Comparison of ENCODE assay signal across 1 cellular context in the genomic region with DNA sequence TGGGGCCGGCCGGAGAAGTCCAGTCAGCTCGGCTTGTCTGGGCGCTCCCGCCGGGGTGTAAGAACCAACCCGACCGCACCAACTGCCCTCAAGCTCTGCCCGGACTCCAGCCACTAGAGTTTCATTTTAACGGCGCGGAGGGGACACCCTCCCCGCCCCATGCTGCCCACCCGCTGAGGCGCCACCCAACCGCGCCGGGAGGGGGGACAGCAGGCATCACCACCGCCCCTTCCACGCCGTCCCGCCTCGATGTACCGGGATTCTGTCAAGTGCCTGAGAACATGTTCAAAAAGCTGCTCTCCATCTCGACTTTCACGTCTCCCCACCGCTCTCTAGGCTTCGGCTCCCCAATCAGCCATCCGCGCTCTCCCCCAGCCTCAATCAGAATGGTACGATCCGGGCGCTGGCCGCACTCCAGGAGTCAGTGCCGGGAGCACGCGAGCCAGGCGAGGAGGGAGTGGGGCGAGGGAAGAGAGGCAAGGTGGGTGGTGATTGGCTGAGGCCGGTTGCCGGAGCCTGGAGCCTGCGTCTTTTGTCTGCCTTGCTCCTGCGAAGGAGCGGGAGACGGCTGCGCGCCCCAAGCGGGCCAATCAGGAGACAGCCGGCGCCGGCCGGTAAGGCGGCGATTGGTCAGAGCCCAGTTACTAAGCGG.
TF ChIP-seq lines count a peak whose summit lies in the region.

A gene (minus strand): TSS at position 101 of the 652 bp plus-strand sequence. CDS start 677 bp downstream, outside the sequence.

TF ChIP-seq in K562, 482 proteins besides CTCF, POLR2A, EP300 and RAD21 (continued from another document and continues in another):
- TF ChIP-seq, protein P1, sequence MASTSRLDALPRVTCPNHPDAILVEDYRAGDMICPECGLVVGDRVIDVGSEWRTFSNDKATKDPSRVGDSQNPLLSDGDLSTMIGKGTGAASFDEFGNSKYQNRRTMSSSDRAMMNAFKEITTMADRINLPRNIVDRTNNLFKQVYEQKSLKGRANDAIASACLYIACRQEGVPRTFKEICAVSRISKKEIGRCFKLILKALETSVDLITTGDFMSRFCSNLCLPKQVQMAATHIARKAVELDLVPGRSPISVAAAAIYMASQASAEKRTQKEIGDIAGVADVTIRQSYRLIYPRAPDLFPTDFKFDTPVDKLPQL (IDR thresholded peaks at IDR 0.05; ENCODE audit: extremely low read depth, insufficient read length): peak; percentile 53
- TF ChIP-seq OTX1 (CRISPR knock-in tag; IDR thresholded peaks at IDR 0.05) (peak; percentile 77; the same call in 1 of the 2 replicates), ZNF785 (CRISPR knock-in tag; IDR thresholded peaks at IDR 0.05) (no peak), ZNF175 (CRISPR knock-in tag; IDR thresholded peaks at IDR 0.05; ENCODE audit: low read depth) (no peak), SPI1 (IDR thresholded peaks at IDR 0.05; ENCODE audit: borderline replicate concordance, low read depth, low read length) (no peak), ZNF764 (CRISPR knock-in tag; IDR thresholded peaks at IDR 0.05; ENCODE audit: low read depth) (no peak), SAFB (IDR thresholded peaks at IDR 0.05; ENCODE audit: borderline replicate concordance, low read depth, low read length) (no peak), DDX20 (tag; IDR thresholded peaks at IDR 0.05; ENCODE audit: low read depth) (no peak), FOXJ2 (tag; IDR thresholded peaks at IDR 0.05) (no peak), BDP1 (IDR thresholded peaks at IDR 0.05; ENCODE audit: insufficient read depth, insufficient read length) (no peak), ZNF507 (tag; conservative IDR thresholded peaks at IDR 0.05) (no peak), ZNF444 (CRISPR knock-in tag; IDR thresholded peaks at IDR 0.05) (no peak), KAT2B (IDR thresholded peaks at IDR 0.05; ENCODE audit: low read depth, low read length) (no peak), NCOA4 (IDR thresholded peaks at IDR 0.05; ENCODE audit: partially characterized antibody) (no peak), ARHGAP35 (IDR thresholded peaks at IDR 0.05; ENCODE audit: partially characterized antibody) (no peak), TRIM28 (IDR thresholded peaks at IDR 0.05) (no peak), YBX1 (IDR thresholded peaks at IDR 0.05) (no peak), CBX8 (IDR thresholded peaks at IDR 0.05; ENCODE audit: borderline replicate concordance, extremely low read depth, low read depth, low read length, poor library complexity, severe bottlenecking) (no peak), MXI1 (IDR thresholded peaks at IDR 0.05; ENCODE audit: low read depth, low read length) (no peak), RBM39 (optimal IDR thresholded peaks at IDR 0.05; ENCODE audit: low read depth, low read length) (peak; percentile 18), MAFK (IDR thresholded peaks at IDR 0.05; ENCODE audit: low read length) (no peak), CBX5 (IDR thresholded peaks at IDR 0.05; ENCODE audit: borderline replicate concordance, low read depth) (no peak), MYNN (IDR thresholded peaks at IDR 0.05) (peak; percentile 76), MYNN (CRISPR knock-in tag; IDR thresholded peaks at IDR 0.05) (no peak), ZNF583 (CRISPR knock-in tag; IDR thresholded peaks at IDR 0.05) (no peak), SREBF1 (IDR thresholded peaks at IDR 0.05; ENCODE audit: borderline replicate concordance, low read depth, low read length) (peak; percentile 91), BCL6 (CRISPR knock-in tag; IDR thresholded peaks at IDR 0.05) (no peak), ZNF76 (CRISPR knock-in tag; IDR thresholded peaks at IDR 0.05; ENCODE audit: borderline replicate concordance) (no peak), LCOR (CRISPR knock-in tag; IDR thresholded peaks at IDR 0.05) (peak; percentile 100), C11orf30 (IDR thresholded peaks at IDR 0.05; ENCODE audit: low read depth) (0 out of 2 replicates have a peak, but pooled peaks have one; percentile 23), ZKSCAN1 (IDR thresholded peaks at IDR 0.05; ENCODE audit: low read depth, low read length) (peak; percentile 66; the same call in 1 of the 2 replicates), HNRNPLL (IDR thresholded peaks at IDR 0.05; ENCODE audit: low read depth, low read length, poor library complexity, severe bottlenecking) (peak; percentile 89), ETV5 (CRISPR knock-in tag; IDR thresholded peaks at IDR 0.05; ENCODE audit: low read depth) (peak; percentile 91)
- TF ChIP-seq, protein P2, sequence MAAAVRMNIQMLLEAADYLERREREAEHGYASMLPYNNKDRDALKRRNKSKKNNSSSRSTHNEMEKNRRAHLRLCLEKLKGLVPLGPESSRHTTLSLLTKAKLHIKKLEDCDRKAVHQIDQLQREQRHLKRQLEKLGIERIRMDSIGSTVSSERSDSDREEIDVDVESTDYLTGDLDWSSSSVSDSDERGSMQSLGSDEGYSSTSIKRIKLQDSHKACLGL (CRISPR knock-in tag; IDR thresholded peaks at IDR 0.05; ENCODE audit: borderline replicate concordance, poor library complexity, severe bottlenecking): no peak
- TF ChIP-seq, protein P3, sequence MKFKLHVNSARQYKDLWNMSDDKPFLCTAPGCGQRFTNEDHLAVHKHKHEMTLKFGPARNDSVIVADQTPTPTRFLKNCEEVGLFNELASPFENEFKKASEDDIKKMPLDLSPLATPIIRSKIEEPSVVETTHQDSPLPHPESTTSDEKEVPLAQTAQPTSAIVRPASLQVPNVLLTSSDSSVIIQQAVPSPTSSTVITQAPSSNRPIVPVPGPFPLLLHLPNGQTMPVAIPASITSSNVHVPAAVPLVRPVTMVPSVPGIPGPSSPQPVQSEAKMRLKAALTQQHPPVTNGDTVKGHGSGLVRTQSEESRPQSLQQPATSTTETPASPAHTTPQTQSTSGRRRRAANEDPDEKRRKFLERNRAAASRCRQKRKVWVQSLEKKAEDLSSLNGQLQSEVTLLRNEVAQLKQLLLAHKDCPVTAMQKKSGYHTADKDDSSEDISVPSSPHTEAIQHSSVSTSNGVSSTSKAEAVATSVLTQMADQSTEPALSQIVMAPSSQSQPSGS (CRISPR knock-in tag; IDR thresholded peaks at IDR 0.05): no peak; the same call in 1 of the 2 replicates
- TF ChIP-seq, protein P4, sequence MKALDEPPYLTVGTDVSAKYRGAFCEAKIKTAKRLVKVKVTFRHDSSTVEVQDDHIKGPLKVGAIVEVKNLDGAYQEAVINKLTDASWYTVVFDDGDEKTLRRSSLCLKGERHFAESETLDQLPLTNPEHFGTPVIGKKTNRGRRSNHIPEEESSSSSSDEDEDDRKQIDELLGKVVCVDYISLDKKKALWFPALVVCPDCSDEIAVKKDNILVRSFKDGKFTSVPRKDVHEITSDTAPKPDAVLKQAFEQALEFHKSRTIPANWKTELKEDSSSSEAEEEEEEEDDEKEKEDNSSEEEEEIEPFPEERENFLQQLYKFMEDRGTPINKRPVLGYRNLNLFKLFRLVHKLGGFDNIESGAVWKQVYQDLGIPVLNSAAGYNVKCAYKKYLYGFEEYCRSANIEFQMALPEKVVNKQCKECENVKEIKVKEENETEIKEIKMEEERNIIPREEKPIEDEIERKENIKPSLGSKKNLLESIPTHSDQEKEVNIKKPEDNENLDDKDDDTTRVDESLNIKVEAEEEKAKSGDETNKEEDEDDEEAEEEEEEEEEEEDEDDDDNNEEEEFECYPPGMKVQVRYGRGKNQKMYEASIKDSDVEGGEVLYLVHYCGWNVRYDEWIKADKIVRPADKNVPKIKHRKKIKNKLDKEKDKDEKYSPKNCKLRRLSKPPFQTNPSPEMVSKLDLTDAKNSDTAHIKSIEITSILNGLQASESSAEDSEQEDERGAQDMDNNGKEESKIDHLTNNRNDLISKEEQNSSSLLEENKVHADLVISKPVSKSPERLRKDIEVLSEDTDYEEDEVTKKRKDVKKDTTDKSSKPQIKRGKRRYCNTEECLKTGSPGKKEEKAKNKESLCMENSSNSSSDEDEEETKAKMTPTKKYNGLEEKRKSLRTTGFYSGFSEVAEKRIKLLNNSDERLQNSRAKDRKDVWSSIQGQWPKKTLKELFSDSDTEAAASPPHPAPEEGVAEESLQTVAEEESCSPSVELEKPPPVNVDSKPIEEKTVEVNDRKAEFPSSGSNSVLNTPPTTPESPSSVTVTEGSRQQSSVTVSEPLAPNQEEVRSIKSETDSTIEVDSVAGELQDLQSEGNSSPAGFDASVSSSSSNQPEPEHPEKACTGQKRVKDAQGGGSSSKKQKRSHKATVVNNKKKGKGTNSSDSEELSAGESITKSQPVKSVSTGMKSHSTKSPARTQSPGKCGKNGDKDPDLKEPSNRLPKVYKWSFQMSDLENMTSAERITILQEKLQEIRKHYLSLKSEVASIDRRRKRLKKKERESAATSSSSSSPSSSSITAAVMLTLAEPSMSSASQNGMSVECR (CRISPR knock-in tag; IDR thresholded peaks at IDR 0.05): peak; percentile 82
- TF ChIP-seq, protein P5, sequence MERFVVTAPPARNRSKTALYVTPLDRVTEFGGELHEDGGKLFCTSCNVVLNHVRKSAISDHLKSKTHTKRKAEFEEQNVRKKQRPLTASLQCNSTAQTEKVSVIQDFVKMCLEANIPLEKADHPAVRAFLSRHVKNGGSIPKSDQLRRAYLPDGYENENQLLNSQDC (CRISPR knock-in tag; IDR thresholded peaks at IDR 0.05): peak; percentile 45
- TF ChIP-seq, protein P6, sequence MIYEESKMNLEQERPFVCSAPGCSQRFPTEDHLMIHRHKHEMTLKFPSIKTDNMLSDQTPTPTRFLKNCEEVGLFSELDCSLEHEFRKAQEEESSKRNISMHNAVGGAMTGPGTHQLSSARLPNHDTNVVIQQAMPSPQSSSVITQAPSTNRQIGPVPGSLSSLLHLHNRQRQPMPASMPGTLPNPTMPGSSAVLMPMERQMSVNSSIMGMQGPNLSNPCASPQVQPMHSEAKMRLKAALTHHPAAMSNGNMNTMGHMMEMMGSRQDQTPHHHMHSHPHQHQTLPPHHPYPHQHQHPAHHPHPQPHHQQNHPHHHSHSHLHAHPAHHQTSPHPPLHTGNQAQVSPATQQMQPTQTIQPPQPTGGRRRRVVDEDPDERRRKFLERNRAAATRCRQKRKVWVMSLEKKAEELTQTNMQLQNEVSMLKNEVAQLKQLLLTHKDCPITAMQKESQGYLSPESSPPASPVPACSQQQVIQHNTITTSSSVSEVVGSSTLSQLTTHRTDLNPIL (CRISPR knock-in tag; IDR thresholded peaks at IDR 0.05): no peak
- TF ChIP-seq, protein P7, sequence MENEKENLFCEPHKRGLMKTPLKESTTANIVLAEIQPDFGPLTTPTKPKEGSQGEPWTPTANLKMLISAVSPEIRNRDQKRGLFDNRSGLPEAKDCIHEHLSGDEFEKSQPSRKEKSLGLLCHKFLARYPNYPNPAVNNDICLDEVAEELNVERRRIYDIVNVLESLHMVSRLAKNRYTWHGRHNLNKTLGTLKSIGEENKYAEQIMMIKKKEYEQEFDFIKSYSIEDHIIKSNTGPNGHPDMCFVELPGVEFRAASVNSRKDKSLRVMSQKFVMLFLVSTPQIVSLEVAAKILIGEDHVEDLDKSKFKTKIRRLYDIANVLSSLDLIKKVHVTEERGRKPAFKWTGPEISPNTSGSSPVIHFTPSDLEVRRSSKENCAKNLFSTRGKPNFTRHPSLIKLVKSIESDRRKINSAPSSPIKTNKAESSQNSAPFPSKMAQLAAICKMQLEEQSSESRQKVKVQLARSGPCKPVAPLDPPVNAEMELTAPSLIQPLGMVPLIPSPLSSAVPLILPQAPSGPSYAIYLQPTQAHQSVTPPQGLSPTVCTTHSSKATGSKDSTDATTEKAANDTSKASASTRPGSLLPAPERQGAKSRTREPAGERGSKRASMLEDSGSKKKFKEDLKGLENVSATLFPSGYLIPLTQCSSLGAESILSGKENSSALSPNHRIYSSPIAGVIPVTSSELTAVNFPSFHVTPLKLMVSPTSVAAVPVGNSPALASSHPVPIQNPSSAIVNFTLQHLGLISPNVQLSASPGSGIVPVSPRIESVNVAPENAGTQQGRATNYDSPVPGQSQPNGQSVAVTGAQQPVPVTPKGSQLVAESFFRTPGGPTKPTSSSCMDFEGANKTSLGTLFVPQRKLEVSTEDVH (IDR thresholded peaks at IDR 0.05; ENCODE audit: low read depth, partially characterized antibody): peak; percentile 70
- TF ChIP-seq, protein P8, sequence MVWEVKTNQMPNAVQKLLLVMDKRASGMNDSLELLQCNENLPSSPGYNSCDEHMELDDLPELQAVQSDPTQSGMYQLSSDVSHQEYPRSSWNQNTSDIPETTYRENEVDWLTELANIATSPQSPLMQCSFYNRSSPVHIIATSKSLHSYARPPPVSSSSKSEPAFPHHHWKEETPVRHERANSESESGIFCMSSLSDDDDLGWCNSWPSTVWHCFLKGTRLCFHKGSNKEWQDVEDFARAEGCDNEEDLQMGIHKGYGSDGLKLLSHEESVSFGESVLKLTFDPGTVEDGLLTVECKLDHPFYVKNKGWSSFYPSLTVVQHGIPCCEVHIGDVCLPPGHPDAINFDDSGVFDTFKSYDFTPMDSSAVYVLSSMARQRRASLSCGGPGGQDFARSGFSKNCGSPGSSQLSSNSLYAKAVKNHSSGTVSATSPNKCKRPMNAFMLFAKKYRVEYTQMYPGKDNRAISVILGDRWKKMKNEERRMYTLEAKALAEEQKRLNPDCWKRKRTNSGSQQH (CRISPR knock-in tag; IDR thresholded peaks at IDR 0.05): peak; percentile 93
- TF ChIP-seq, protein P9, sequence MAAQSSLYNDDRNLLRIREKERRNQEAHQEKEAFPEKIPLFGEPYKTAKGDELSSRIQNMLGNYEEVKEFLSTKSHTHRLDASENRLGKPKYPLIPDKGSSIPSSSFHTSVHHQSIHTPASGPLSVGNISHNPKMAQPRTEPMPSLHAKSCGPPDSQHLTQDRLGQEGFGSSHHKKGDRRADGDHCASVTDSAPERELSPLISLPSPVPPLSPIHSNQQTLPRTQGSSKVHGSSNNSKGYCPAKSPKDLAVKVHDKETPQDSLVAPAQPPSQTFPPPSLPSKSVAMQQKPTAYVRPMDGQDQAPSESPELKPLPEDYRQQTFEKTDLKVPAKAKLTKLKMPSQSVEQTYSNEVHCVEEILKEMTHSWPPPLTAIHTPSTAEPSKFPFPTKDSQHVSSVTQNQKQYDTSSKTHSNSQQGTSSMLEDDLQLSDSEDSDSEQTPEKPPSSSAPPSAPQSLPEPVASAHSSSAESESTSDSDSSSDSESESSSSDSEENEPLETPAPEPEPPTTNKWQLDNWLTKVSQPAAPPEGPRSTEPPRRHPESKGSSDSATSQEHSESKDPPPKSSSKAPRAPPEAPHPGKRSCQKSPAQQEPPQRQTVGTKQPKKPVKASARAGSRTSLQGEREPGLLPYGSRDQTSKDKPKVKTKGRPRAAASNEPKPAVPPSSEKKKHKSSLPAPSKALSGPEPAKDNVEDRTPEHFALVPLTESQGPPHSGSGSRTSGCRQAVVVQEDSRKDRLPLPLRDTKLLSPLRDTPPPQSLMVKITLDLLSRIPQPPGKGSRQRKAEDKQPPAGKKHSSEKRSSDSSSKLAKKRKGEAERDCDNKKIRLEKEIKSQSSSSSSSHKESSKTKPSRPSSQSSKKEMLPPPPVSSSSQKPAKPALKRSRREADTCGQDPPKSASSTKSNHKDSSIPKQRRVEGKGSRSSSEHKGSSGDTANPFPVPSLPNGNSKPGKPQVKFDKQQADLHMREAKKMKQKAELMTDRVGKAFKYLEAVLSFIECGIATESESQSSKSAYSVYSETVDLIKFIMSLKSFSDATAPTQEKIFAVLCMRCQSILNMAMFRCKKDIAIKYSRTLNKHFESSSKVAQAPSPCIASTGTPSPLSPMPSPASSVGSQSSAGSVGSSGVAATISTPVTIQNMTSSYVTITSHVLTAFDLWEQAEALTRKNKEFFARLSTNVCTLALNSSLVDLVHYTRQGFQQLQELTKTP (IDR thresholded peaks at IDR 0.05; ENCODE audit: low read depth in 1 of 2, partially characterized antibody in 2 of 2): peak in 1 of 2 experiments; percentile 53
- TF ChIP-seq, protein P10, sequence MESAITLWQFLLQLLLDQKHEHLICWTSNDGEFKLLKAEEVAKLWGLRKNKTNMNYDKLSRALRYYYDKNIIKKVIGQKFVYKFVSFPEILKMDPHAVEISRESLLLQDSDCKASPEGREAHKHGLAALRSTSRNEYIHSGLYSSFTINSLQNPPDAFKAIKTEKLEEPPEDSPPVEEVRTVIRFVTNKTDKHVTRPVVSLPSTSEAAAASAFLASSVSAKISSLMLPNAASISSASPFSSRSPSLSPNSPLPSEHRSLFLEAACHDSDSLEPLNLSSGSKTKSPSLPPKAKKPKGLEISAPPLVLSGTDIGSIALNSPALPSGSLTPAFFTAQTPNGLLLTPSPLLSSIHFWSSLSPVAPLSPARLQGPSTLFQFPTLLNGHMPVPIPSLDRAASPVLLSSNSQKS (CRISPR knock-in tag; IDR thresholded peaks at IDR 0.05): 0 out of 2 replicates have a peak, but pooled peaks have one; percentile 11
